ENCODE assay signal across 8 cellular contexts in genomic region chr14:93962701-93963601, GRCh38. TPM values are rescaled to one million over a fixed set of nuclear protein-coding genes. Genes with fewer than 3 reads are reported as not detected.
DNase-seq lines count a peak whose midpoint lies in the region; ATAC-seq lines count a peak whose summit lies in the region.

No MANE protein-coding gene starts in this region.

- ATAC-seq in GM19397 (IDR thresholded peaks at IDR 0.05; ENCODE audit: unreplicated experiment) (peak; percentile 46), HG03354 (IDR thresholded peaks at IDR 0.05; ENCODE audit: poor library complexity, severe bottlenecking, unreplicated experiment) (peak; percentile 68), T-helper 17 cell (peak; percentile 55)

- H3K9me3 ChIP-seq in T-helper 17 cell (ENCODE audit: control insufficient read depth, low read length, poor library complexity, severe bottlenecking) = no peaks in the 10 kb centered on the region

- no peaks in the 10 kb centered on the region for H3K27me3 Mint-ChIP-seq in T-helper 17 cell
- no peaks in the 10 kb centered on the region for H3K27me3 Mint-ChIP-seq in stimulated activated naive CD8-positive, alpha-beta T cell treated with anti-CD3 and anti-CD28 coated beads, Interleukin-15, Interleukin-2, amounts not matched to agents 100 ng/mL and 50 ng/mL, for 24 hours

- DNase-seq in Caki2 (ENCODE audit: low read depth) (peak; percentile 63), T-helper 17 cell (peak in 2 of 3 donors; percentile 43 to 45), fibroblast of gingiva (ENCODE audit: low read depth) (peak; percentile 50), NCI-H187 treated with DMSO at 0.1 percent for 48 hours (lab: John Stamatoyannopoulos, UW) (no peak), COLO829 (ENCODE audit: low spot score) (no peak)

- in situ Hi-C loops in Caki2 (cut with HindIII; ENCODE audit: low pct_unique_long_range_greater_than_20kb, low sequenced_read_pairs) = no loop called here

- peaks cover 6% of the 10 kb centered on the region for H3K9me3 Mint-ChIP-seq in stimulated activated naive CD8-positive, alpha-beta T cell treated with anti-CD3 and anti-CD28 coated beads, Interleukin-15, Interleukin-2, amounts not matched to agents 100 ng/mL and 50 ng/mL, for 24 hours

- peak overlapping the region; percentile 75 for H3K4me3 Mint-ChIP-seq in T-helper 17 cell
- peak overlapping the region; percentile 63 for H3K4me3 Mint-ChIP-seq in stimulated activated naive CD8-positive, alpha-beta T cell treated with anti-CD3 and anti-CD28 coated beads, Interleukin-15, Interleukin-2, amounts not matched to agents 100 ng/mL and 50 ng/mL, for 24 hours

- peak overlapping the region; percentile 96 for H3K27ac Mint-ChIP-seq in T-helper 17 cell
- H3K27ac Mint-ChIP-seq in stimulated activated naive CD8-positive, alpha-beta T cell treated with anti-CD3 and anti-CD28 coated beads, Interleukin-15, Interleukin-2, amounts not matched to agents 100 ng/mL and 50 ng/mL, for 24 hours = peak overlapping the region; percentile 85

- no peaks in the 10 kb centered on the region for H3K36me3 Mint-ChIP-seq in T-helper 17 cell (ENCODE audit: low read depth)
- H3K36me3 Mint-ChIP-seq in stimulated activated naive CD8-positive, alpha-beta T cell treated with anti-CD3 and anti-CD28 coated beads, Interleukin-15, Interleukin-2, amounts not matched to agents 100 ng/mL and 50 ng/mL, for 24 hours (ENCODE audit: low read depth) = peaks cover 5% of the 10 kb centered on the region

- peaks cover 58% of the 10 kb centered on the region for H3K4me1 Mint-ChIP-seq in T-helper 17 cell
- peaks cover 97% of the 10 kb centered on the region for H3K4me1 Mint-ChIP-seq in stimulated activated naive CD8-positive, alpha-beta T cell treated with anti-CD3 and anti-CD28 coated beads, Interleukin-15, Interleukin-2, amounts not matched to agents 100 ng/mL and 50 ng/mL, for 24 hours (ENCODE audit: low read depth)

RNA-seq across cellular contexts. Expression of gene ASB2, which starts 13.4 kb away (rescaled TPM):
- total RNA-seq in Caki2 (2014; rRNA removed; shearing (Covaris generic); ENCODE audit: low replicate concordance) = 1.9 and 6.3 TPM in 2 replicates
- total RNA-seq in T-helper 17 cell = 1 to 10 TPM; 2.3 to 6.5 TPM

RNA-seq across cellular contexts. Expression of gene CCDC197, which starts 34.1 kb away (rescaled TPM):
- total RNA-seq in Caki2 (2014; rRNA removed; shearing (Covaris generic); ENCODE audit: low replicate concordance) = not detected in 2 replicates
- not detected for total RNA-seq in T-helper 17 cell

RNA-seq across cellular contexts. Expression of gene FAM181A, which starts 35.8 kb away (rescaled TPM):
- not detected in 2 replicates for total RNA-seq in Caki2 (2014; rRNA removed; shearing (Covaris generic); ENCODE audit: low replicate concordance)
- total RNA-seq in T-helper 17 cell = not detected

Comparison
In these comparisons a context has a peak if more than half of its experiments do, and no peak if none do; other contexts are left out.
1. DNase-seq: peak in Caki2 (single experiment), T-helper 17 cell (2 of 3) and fibroblast of gingiva (single experiment); none in NCI-H187 treated with DMSO at 0.1 percent for 48 hours (single experiment) and COLO829 (single experiment).
2. Peak in every context shown above with its lines, with median percentiles within 50 percentile points of each other: ATAC-seq.